In the genomic region with DNA sequence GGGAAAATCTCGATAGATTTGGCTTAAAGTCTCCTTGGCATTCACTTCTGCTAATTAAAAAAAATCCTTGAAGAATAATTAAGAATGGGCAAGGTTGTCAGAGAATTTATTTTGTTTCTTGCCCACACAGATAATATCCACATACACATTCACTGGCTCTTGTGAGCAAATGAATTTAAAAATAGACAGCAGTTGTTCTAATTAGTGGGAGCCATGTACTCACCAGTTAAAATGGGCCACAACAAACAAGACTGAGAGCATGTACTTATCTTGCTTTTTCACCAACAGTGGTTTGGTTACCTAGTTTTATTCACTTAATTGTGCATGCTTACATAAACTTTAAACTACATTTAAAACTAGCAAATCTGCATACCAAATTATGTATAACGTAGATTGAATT, we compare ENCODE assay signal across 16 cellular contexts. TPM values are rescaled to one million over a fixed set of nuclear protein-coding genes. Genes with fewer than 3 reads are reported as not detected.
A peak's percentile ranks its signal among the peaks of the same experiment; 100 is the strongest.
DNase-seq lines count a peak whose midpoint lies in the region; ATAC-seq and TF ChIP-seq lines count a peak whose summit lies in the region.
"Had no signal": no experiment of that assay in that cellular context is flagged by ENCODE, and none has a peak within 500 bp of the region (broad histone marks: within the 10 kb centered on the region; RNA-seq: fewer than 3 reads in every experiment).

No MANE protein-coding gene starts in this region.

- intact Hi-C loops in left ventricle myocardium inferior (cut with micrococcal nuclease) (no loop called here), Right ventricle myocardium inferior (cut with DNase I) (no loop called here), gastrocnemius medialis (cut with DNase I; ENCODE audit: low total_unique reads) (no loop called here), stomach (cut with DNase I; ENCODE audit: low total_unique reads) (no loop called here)

- H3K36me3 ChIP-seq in left ventricle myocardium inferior (no peaks in the 10 kb centered on the region), gastrocnemius medialis (no peaks in the 10 kb centered on the region), stomach (peaks cover 0 to 3% (median 0%) of the 10 kb centered on the region in 4 donors)

- TF ChIP-seq EP300 in stomach (IDR thresholded peaks at IDR 0.05): no peak

- TF ChIP-seq CTCF in left ventricle myocardium inferior (IDR thresholded peaks at IDR 0.05; ENCODE audit: borderline replicate concordance) (no peak), gastrocnemius medialis (IDR thresholded peaks at IDR 0.05 in 4 of 5, conservative IDR thresholded peaks at IDR 0.05 in 1 of 5) (no peak), stomach (IDR thresholded peaks at IDR 0.05) (no peak)

- H3K9me3 ChIP-seq in left ventricle myocardium inferior (replicated peaks) (no peaks in the 10 kb centered on the region), gastrocnemius medialis (no peaks in the 10 kb centered on the region), stomach (no peaks in the 10 kb centered on the region)

- H3K27ac ChIP-seq in left ventricle myocardium inferior (replicated peaks): peak overlapping the region; percentile 50
- H3K27ac ChIP-seq in gastrocnemius medialis: peak overlapping the region; percentile 65 to 85 (median 74)
- no peak overlapping the region for H3K27ac ChIP-seq in stomach
- H3K27ac ChIP-seq: GM23248 had no signal

- no peak overlapping the region for H3K4me3 ChIP-seq in left ventricle myocardium inferior
- no peak overlapping the region for H3K4me3 ChIP-seq in gastrocnemius medialis
- H3K4me3 ChIP-seq in stomach: no peak overlapping the region
- H3K4me3 ChIP-seq: GM23248 had no signal

- H3K27me3 ChIP-seq in left ventricle myocardium inferior (ENCODE audit: low read depth): no peaks in the 10 kb centered on the region
- H3K27me3 ChIP-seq in gastrocnemius medialis: no peaks in the 10 kb centered on the region
- no peaks in the 10 kb centered on the region for H3K27me3 ChIP-seq in stomach

- TF ChIP-seq POLR2A in gastrocnemius medialis (IDR thresholded peaks at IDR 0.05) (no peak), stomach (IDR thresholded peaks at IDR 0.05) (no peak)

- ATAC-seq in Right ventricle myocardium inferior: no peak
- ATAC-seq in gastrocnemius medialis: peak; percentile 63 to 96
- no peak for ATAC-seq in GM21825 (IDR thresholded peaks at IDR 0.05; ENCODE audit: unreplicated experiment)

- WGBS in stomach, 5 donors: 72 to 80% (median 75%) methylated on average over 2 of the region's 2 CpGs

- in situ Hi-C loops in gastrocnemius medialis (cut with MboI; ENCODE audit: low sequenced_read_pairs in 4 of 4): loop anchor here in 1 of 4 donors (10.0 kb wide), 1 partner anchor 60 kb away; no protein-coding TSS in a partner anchor

- H3K4me1 ChIP-seq in left ventricle myocardium inferior (peaks cover 44% of the 10 kb centered on the region), gastrocnemius medialis (peaks cover 30 to 34% of the 10 kb centered on the region in 2 donors), stomach (no peaks in the 10 kb centered on the region)

- DNase-seq in left ventricle myocardium inferior (no peak), Right ventricle myocardium inferior (ENCODE audit: missing footprints) (no peak), myocyte (ENCODE audit: low read depth) (peak; percentile 59), gastrocnemius medialis (no peak), stomach (no peak), DMS114 treated with DMSO at 0.1 percent for 48 hours (lab: John Stamatoyannopoulos, UW; ENCODE audit: unreplicated experiment) (no peak)
- DNase-seq: C1 segment of cervical spinal cord; Calu3; CD4-positive, alpha-beta memory T cell; COR-L47; DMS153; DND-41; GM23248; H7; HCEC 1CT had no signal

RNA-seq across cellular contexts. Expression of a gene that starts 53.5 kb away (rescaled TPM):
- total RNA-seq in left ventricle myocardium inferior (174 TPM), Right ventricle myocardium inferior (175 TPM), myocyte (25.5 and 29.7 TPM in 2 replicates), gastrocnemius medialis (10 to 100 TPM in 1 of 4 donors, 1 to 10 TPM in 3; 6.1 to 15.2 (median 8.0) TPM), stomach (1 to 10 TPM in 2 of 5 donors, not detected in 3; 1.0 to 5.3 TPM)
- 26.9 TPM for polyA plus RNA-seq in myocyte (2012)
- polyA plus RNA-seq in stomach: 1 to 10 TPM; 1.0 to 3.4 (median 2.6) TPM

Comparison
In these comparisons a context has a peak if more than half of its experiments do, and no peak if none do; other contexts are left out.
1. H3K27ac ChIP-seq: peak in left ventricle myocardium inferior (single experiment) and gastrocnemius medialis (4 of 4); none in stomach (0 of 5).
2. ATAC-seq: peak in gastrocnemius medialis (2 of 2); none in Right ventricle myocardium inferior (single experiment) and GM21825 (single experiment).